14 cellular contexts compared by ENCODE assay signal in genomic region chr12:54328595-54329337, GRCh38. TPM values are rescaled to one million over a fixed set of nuclear protein-coding genes. Genes with fewer than 3 reads are reported as not detected.
A peak's percentile ranks its signal among the peaks of the same experiment; 100 is the strongest.
DNase-seq lines count a peak whose midpoint lies in the region; ATAC-seq, FAIRE-seq and TF ChIP-seq lines count a peak whose summit lies in the region.
"Had no signal": no experiment of that assay in that cellular context is flagged by ENCODE, and none has a peak within 500 bp of the region (broad histone marks: within the 10 kb centered on the region; RNA-seq: fewer than 3 reads in every experiment).

No MANE protein-coding gene starts in this region.

- H3K27ac Mint-ChIP-seq in CD4-positive, alpha-beta memory T cell: peak overlapping the region in 6 of 7 donors; percentile 43 to 89 (median 71)
- H3K27ac Mint-ChIP-seq in HFFc6: peak overlapping the region; percentile 61
- peak overlapping the region; percentile 19 for H3K27ac Mint-ChIP-seq in activated naive CD8-positive, alpha-beta T cell treated with anti-CD3 and anti-CD28 coated beads, Interleukin-2, amount 50 U/mL, for 24 hours
- peak overlapping the region; percentile 65 to 84 for H3K27ac Mint-ChIP-seq in natural killer cell treated with Interleukin-12 subunit alpha and Interleukin-12 subunit beta and Interleukin-15 and Interleukin-18, amount 100 ng/mL, for 72 hours

- H3K9me3 Mint-ChIP-seq in CD4-positive, alpha-beta memory T cell: peaks cover 0 to 2% (median 0%) of the 10 kb centered on the region in 8 donors
- H3K9me3 Mint-ChIP-seq in HFFc6: no peaks in the 10 kb centered on the region
- no peaks in the 10 kb centered on the region for H3K9me3 Mint-ChIP-seq in activated naive CD8-positive, alpha-beta T cell treated with anti-CD3 and anti-CD28 coated beads, Interleukin-2, amount 50 U/mL, for 24 hours
- no peaks in the 10 kb centered on the region for H3K9me3 Mint-ChIP-seq in natural killer cell treated with Interleukin-12 subunit alpha and Interleukin-12 subunit beta and Interleukin-15 and Interleukin-18, amount 100 ng/mL, for 72 hours

- TF ChIP-seq POLR2A in GM12891 (IDR thresholded peaks at IDR 0.05; ENCODE audit: low read depth, low read length): no peak

- CTCF ChIA-PET in CD4-positive, alpha-beta memory T cell (lab: Charles Lee; ENCODE audit: partially characterized antibody): interaction anchor here (1.5 to 9.9 kb wide), 4 partner anchors 7 to 77 kb away, joined by 5 to 101 read pairs (median 8); no protein-coding TSS in a partner anchor

- peaks cover 43 to 81% (median 62%) of the 10 kb centered on the region in 4 donors for H3K4me1 Mint-ChIP-seq in CD4-positive, alpha-beta memory T cell
- peaks cover 58% of the 10 kb centered on the region for H3K4me1 Mint-ChIP-seq in HFFc6 (ENCODE audit: low read depth)
- H3K4me1 Mint-ChIP-seq in activated naive CD8-positive, alpha-beta T cell treated with anti-CD3 and anti-CD28 coated beads, Interleukin-2, amount 50 U/mL, for 24 hours: peaks cover 60% of the 10 kb centered on the region
- peaks cover 45 to 53% of the 10 kb centered on the region in 2 donors for H3K4me1 Mint-ChIP-seq in natural killer cell treated with Interleukin-12 subunit alpha and Interleukin-12 subunit beta and Interleukin-15 and Interleukin-18, amount 100 ng/mL, for 72 hours (ENCODE audit: low read depth in 2 of 2)

- intact Hi-C loops in CD4-positive, alpha-beta memory T cell (cut with micrococcal nuclease): no loop called here

- H3K9me3 ChIP-seq in CD4-positive, alpha-beta memory T cell (ENCODE audit: control insufficient read depth in 1 of 2, low read length in 2 of 2): no peaks in the 10 kb centered on the region
- H3K9me3 ChIP-seq: Caco-2, heart left ventricle had no signal

- POLR2A ChIA-PET in CD4-positive, alpha-beta memory T cell (lab: Charles Lee; ENCODE audit: partially characterized antibody): interaction anchor here (0.6 kb wide), 1 partner anchor 48 kb away, joined by 3 read pairs; the partner anchor contains the start of gene HNRNPA1

- ATAC-seq in activated naive CD8-positive, alpha-beta T cell treated with anti-CD3 and anti-CD28 coated beads, Interleukin-2, amount 50 U/mL, for 24 hours: no peak
- ATAC-seq in natural killer cell treated with Interleukin-12 subunit alpha and Interleukin-12 subunit beta and Interleukin-15 and Interleukin-18, amount 100 ng/mL, for 72 hours: no peak
- ATAC-seq: heart left ventricle had no signal

- H3K4me3 Mint-ChIP-seq in CD4-positive, alpha-beta memory T cell: peak overlapping the region in 5 of 8 donors; percentile 17 to 75 (median 29)
- peak overlapping the region; percentile 65 for H3K4me3 Mint-ChIP-seq in HFFc6
- H3K4me3 Mint-ChIP-seq in activated naive CD8-positive, alpha-beta T cell treated with anti-CD3 and anti-CD28 coated beads, Interleukin-2, amount 50 U/mL, for 24 hours: no peak overlapping the region
- H3K4me3 Mint-ChIP-seq in natural killer cell treated with Interleukin-12 subunit alpha and Interleukin-12 subunit beta and Interleukin-15 and Interleukin-18, amount 100 ng/mL, for 72 hours: peak overlapping the region; percentile 60

- no peak for DNase-seq in CD4-positive, alpha-beta memory T cell
- DNase-seq in HFFc6 (no peak), GDM1 (lab: John Stamatoyannopoulos, UW) (no peak), GM12891 (ENCODE audit: insufficient read length, low spot score) (no peak), kidney tubule cell (ENCODE audit: low spot score) (no peak)
- DNase-seq in activated naive CD8-positive, alpha-beta T cell treated with anti-CD3 and anti-CD28 coated beads, Interleukin-2, amount 50 U/mL, for 24 hours: no peak
- DNase-seq in natural killer cell treated with Interleukin-12 subunit alpha and Interleukin-12 subunit beta and Interleukin-15 and Interleukin-18, amount 100 ng/mL, for 72 hours (ENCODE audit: low spot score): no peak
- DNase-seq: Caco-2; heart left ventricle; NCI-H187; posterior cingulate gyrus; stimulated activated CD4-positive, alpha-beta T cell treated with anti-CD3 and anti-CD28 coated beads, Interleukin-2, amount 100 ng/mL, for 24 hours had no signal

- no peak overlapping the region for H3K27ac ChIP-seq in CD4-positive, alpha-beta memory T cell (ENCODE audit: low read depth, low read length)

- H3K4me3 ChIP-seq in CD4-positive, alpha-beta memory T cell (ENCODE audit: low read length in 2 of 2): no peak overlapping the region

- no peak for TF ChIP-seq CTCF in HFFc6 (IDR thresholded peaks at IDR 0.05)

- no peaks in the 10 kb centered on the region for H3K27me3 ChIP-seq in CD4-positive, alpha-beta memory T cell (ENCODE audit: insufficient read depth, low read length)
- H3K27me3 ChIP-seq: heart left ventricle had no signal

- peaks cover 73% of the 10 kb centered on the region for H3K4me1 ChIP-seq in CD4-positive, alpha-beta memory T cell (ENCODE audit: insufficient read depth, low read length)

- no peak for FAIRE-seq in GM12891 (lab: Jason Lieb, UNC)
- FAIRE-seq: endothelial cell of umbilical vein, H54 had no signal

- H3K36me3 ChIP-seq in CD4-positive, alpha-beta memory T cell (ENCODE audit: insufficient read depth, low read length): no peaks in the 10 kb centered on the region

- peaks cover 0 to 10% of the 10 kb centered on the region in 2 donors for H3K36me3 Mint-ChIP-seq in CD4-positive, alpha-beta memory T cell
- peaks cover 13% of the 10 kb centered on the region for H3K36me3 Mint-ChIP-seq in HFFc6 (ENCODE audit: low read depth)
- H3K36me3 Mint-ChIP-seq in activated naive CD8-positive, alpha-beta T cell treated with anti-CD3 and anti-CD28 coated beads, Interleukin-2, amount 50 U/mL, for 24 hours (ENCODE audit: low read depth): peaks cover 4% of the 10 kb centered on the region
- H3K36me3 Mint-ChIP-seq in natural killer cell treated with Interleukin-12 subunit alpha and Interleukin-12 subunit beta and Interleukin-15 and Interleukin-18, amount 100 ng/mL, for 72 hours: no peaks in the 10 kb centered on the region

- H3K27me3 Mint-ChIP-seq in CD4-positive, alpha-beta memory T cell: no peaks in the 10 kb centered on the region
- H3K27me3 Mint-ChIP-seq in HFFc6 (ENCODE audit: insufficient read depth): no peaks in the 10 kb centered on the region; the same call in 1 of the 2 replicates
- no peaks in the 10 kb centered on the region for H3K27me3 Mint-ChIP-seq in activated naive CD8-positive, alpha-beta T cell treated with anti-CD3 and anti-CD28 coated beads, Interleukin-2, amount 50 U/mL, for 24 hours
- H3K27me3 Mint-ChIP-seq in natural killer cell treated with Interleukin-12 subunit alpha and Interleukin-12 subunit beta and Interleukin-15 and Interleukin-18, amount 100 ng/mL, for 72 hours: no peaks in the 10 kb centered on the region

TF ChIP-seq in GM12891, 5 proteins besides CTCF, POLR2A, EP300 and RAD21:
- no peak for TF ChIP-seq POLR2AphosphoS5 (IDR thresholded peaks at IDR 0.05; ENCODE audit: low read depth, low read length)
- no peak for TF ChIP-seq PAX5 (IDR thresholded peaks at IDR 0.05; ENCODE audit: insufficient read depth, low read length, severe bottlenecking)
- no peak for TF ChIP-seq POU2F2 (IDR thresholded peaks at IDR 0.05; ENCODE audit: low read depth, low read length)
- no peak for TF ChIP-seq TAF1 (IDR thresholded peaks at IDR 0.05; ENCODE audit: low read depth, low read length)
- no peak for TF ChIP-seq SPI1 (IDR thresholded peaks at IDR 0.05; ENCODE audit: low read depth, low read length)

RNA-seq across cellular contexts. Expression of gene COPZ1, which starts 3.8 kb away (rescaled TPM):
- 10 to 100 TPM; 81.6 to 92.0 TPM for total RNA-seq in CD4-positive, alpha-beta memory T cell
- polyA plus RNA-seq in CD4-positive, alpha-beta memory T cell: 100 to 1,000 TPM; 149 to 200 TPM
- total RNA-seq in HFFc6 (2021; fragmentation: NEBNext Ultra II Directional; extraction: Animal tissue kit (Norgen Biotek cat#: 25700)): 100 to 1,000 TPM; 178 to 225 (median 200) TPM
- total RNA-seq in natural killer cell treated with Interleukin-12 subunit alpha and Interleukin-12 subunit beta and Interleukin-15 and Interleukin-18, amount 100 ng/mL, for 72 hours: 100 to 1,000 TPM; 111 to 158 TPM
- 175 TPM for polyA plus RNA-seq in GM12891 (2012; ENCODE audit: low read depth, missing spikeins)

RNA-seq across cellular contexts. Expression of gene NFE2, which starts 28.0 kb away (rescaled TPM):
- not detected for total RNA-seq in CD4-positive, alpha-beta memory T cell
- under 1 TPM in 1 of 2 donors, not detected in 1; 0.25 TPM for polyA plus RNA-seq in CD4-positive, alpha-beta memory T cell
- under 1 TPM; 0.21 to 0.59 (median 0.32) TPM for total RNA-seq in HFFc6 (2021; fragmentation: NEBNext Ultra II Directional; extraction: Animal tissue kit (Norgen Biotek cat#: 25700))
- total RNA-seq in natural killer cell treated with Interleukin-12 subunit alpha and Interleukin-12 subunit beta and Interleukin-15 and Interleukin-18, amount 100 ng/mL, for 72 hours: 1 to 10 TPM in 1 of 2 donors, not detected in 1; 3.7 TPM
- not detected for polyA plus RNA-seq in GM12891 (2012; ENCODE audit: low read depth, missing spikeins)
- total RNA-seq: endothelial cell of umbilical vein had no signal
- polyA plus RNA-seq: endothelial cell of umbilical vein had no signal

RNA-seq across cellular contexts. Expression of gene GPR84, which starts 35.5 kb away (rescaled TPM):
- under 1 TPM in 1 of 2 experiments, not detected in 1; 0.36 TPM for total RNA-seq in CD4-positive, alpha-beta memory T cell
- not detected for polyA plus RNA-seq in CD4-positive, alpha-beta memory T cell
- total RNA-seq in HFFc6 (2021; fragmentation: NEBNext Ultra II Directional; extraction: Animal tissue kit (Norgen Biotek cat#: 25700)): not detected
- 10 to 100 TPM; 23.5 to 91.5 TPM for total RNA-seq in natural killer cell treated with Interleukin-12 subunit alpha and Interleukin-12 subunit beta and Interleukin-15 and Interleukin-18, amount 100 ng/mL, for 72 hours
- 2.9 TPM for polyA plus RNA-seq in GM12891 (2012; ENCODE audit: low read depth, missing spikeins)
- total RNA-seq: Caco-2, endothelial cell of umbilical vein had no signal
- polyA plus RNA-seq: endothelial cell of umbilical vein had no signal

RNA-seq across cellular contexts. Expression of gene HNRNPA1, which starts 48.2 kb away (rescaled TPM):
- 1,000 to 10,000 TPM in 1 of 2 experiments, 100 to 1,000 TPM in 1; 986 to 1,061 TPM for total RNA-seq in CD4-positive, alpha-beta memory T cell
- polyA plus RNA-seq in CD4-positive, alpha-beta memory T cell: 100 to 1,000 TPM; 756 to 958 TPM
- total RNA-seq in HFFc6 (2021; fragmentation: NEBNext Ultra II Directional; extraction: Animal tissue kit (Norgen Biotek cat#: 25700)): 1,000 to 10,000 TPM in 3 of 6 experiments, 100 to 1,000 TPM in 3; 768 to 1,141 (median 1,018) TPM
- total RNA-seq in natural killer cell treated with Interleukin-12 subunit alpha and Interleukin-12 subunit beta and Interleukin-15 and Interleukin-18, amount 100 ng/mL, for 72 hours: 1,000 to 10,000 TPM in 1 of 2 donors, 100 to 1,000 TPM in 1; 997 to 1,580 TPM
- polyA plus RNA-seq in GM12891 (2012; ENCODE audit: low read depth, missing spikeins): 1,959 TPM

RNA-seq across cellular contexts. Expression of gene CBX5, which starts 48.8 kb away (rescaled TPM):
- total RNA-seq in CD4-positive, alpha-beta memory T cell: 10 to 100 TPM; 71.0 to 76.3 TPM
- 10 to 100 TPM; 13.3 to 19.2 TPM for polyA plus RNA-seq in CD4-positive, alpha-beta memory T cell
- total RNA-seq in HFFc6 (2021; fragmentation: NEBNext Ultra II Directional; extraction: Animal tissue kit (Norgen Biotek cat#: 25700)): 100 to 1,000 TPM in 4 of 6 experiments, 10 to 100 TPM in 2; 76.8 to 128 (median 117) TPM
- 10 to 100 TPM; 65.6 to 73.6 TPM for total RNA-seq in natural killer cell treated with Interleukin-12 subunit alpha and Interleukin-12 subunit beta and Interleukin-15 and Interleukin-18, amount 100 ng/mL, for 72 hours
- 19.7 TPM for polyA plus RNA-seq in GM12891 (2012; ENCODE audit: low read depth, missing spikeins)

Comparison
In these comparisons a context has a peak if more than half of its experiments do, and no peak if none do; other contexts are left out.
1. H3K27ac Mint-ChIP-seq: peak in every context shown above with its lines; median percentile 74 in natural killer cell treated with Interleukin-12 subunit alpha and Interleukin-12 subunit beta and Interleukin-15 and Interleukin-18, amount 100 ng/mL, for 72 hours; 71 in CD4-positive, alpha-beta memory T cell; 61 in HFFc6; 19 in activated naive CD8-positive, alpha-beta T cell treated with anti-CD3 and anti-CD28 coated beads, Interleukin-2, amount 50 U/mL, for 24 hours.
2. RNA of gene GPR84, which starts 35.5 kb away (total RNA-seq): 23.5 to 91.5 TPM in natural killer cell treated with Interleukin-12 subunit alpha and Interleukin-12 subunit beta and Interleukin-15 and Interleukin-18, amount 100 ng/mL, for 72 hours; 0.36 TPM in CD4-positive, alpha-beta memory T cell and not detected in HFFc6; every median in the first group is over 10 times any median in the second.